Comparison of ENCODE assay signal across 8 cellular contexts in the genomic region with DNA sequence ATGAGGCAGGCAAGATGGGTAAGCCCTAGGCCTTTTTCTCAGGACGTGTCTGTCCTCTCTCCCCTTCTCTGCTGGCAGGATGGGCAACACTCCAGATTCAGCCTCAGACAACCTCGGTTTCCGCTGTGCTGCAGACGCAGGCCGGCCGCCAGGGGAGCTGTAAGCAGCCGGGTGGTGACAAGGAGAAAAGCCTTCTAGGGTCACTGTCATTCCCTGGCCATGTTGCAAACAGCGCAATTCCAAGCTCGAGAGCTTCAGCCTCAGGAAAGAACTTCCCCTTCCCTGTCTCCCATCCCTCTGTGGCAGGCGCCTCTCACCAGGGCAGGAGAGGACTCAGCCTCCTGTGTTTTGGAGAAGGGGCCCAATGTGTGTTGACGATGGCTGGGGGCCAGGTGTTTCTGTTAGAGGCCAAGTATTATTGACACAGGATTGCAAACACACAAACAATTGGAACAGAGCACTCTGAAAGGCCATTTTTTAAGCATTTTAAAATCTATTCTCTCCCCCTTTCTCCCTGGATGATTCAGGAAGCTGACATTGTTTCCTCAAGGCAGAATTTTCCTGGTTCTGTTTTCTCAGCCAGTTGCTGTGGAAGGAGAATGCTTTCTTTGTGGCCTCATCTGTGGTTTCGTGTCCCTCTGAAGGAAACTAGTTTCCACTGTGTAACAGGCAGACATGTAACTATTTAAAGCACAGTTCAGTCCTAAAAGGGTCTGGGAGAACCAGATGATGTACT. TPM values are rescaled to one million over a fixed set of nuclear protein-coding genes. Genes with fewer than 3 reads are reported as not detected.
A peak's percentile ranks its signal among the peaks of the same experiment; 100 is the strongest.
DNase-seq lines count a peak whose midpoint lies in the region; ATAC-seq lines count a peak whose summit lies in the region.

No MANE protein-coding gene starts in this region.

- peaks cover 10% of the 10 kb centered on the region for H3K36me3 ChIP-seq in MG63

- peak; percentile 59 for DNase-seq in MG63
- peak in 53 of 56 donors; percentile 18 to 84 (median 69) for DNase-seq in amygdala (lab: John Stamatoyannopoulos, UW)
- DNase-seq in hepatic stellate cell (ENCODE audit: low spot score), result peak; percentile 82
- peak; percentile 86 for DNase-seq in superior temporal gyrus (ENCODE audit: extremely low spot score)
- no peak for DNase-seq in activated CD4-positive, alpha-beta T cell treated with anti-CD3 and anti-CD28 coated beads for 48 hours
- DNase-seq in stimulated activated naive CD4-positive, alpha-beta T cell treated with Interleukin-2 at 50 U/mL for 16 hours (lab: John Stamatoyannopoulos, UW), result no peak

- H3K27me3 ChIP-seq in MG63, result no peaks in the 10 kb centered on the region

- ATAC-seq in GM19452 (IDR thresholded peaks at IDR 0.05; ENCODE audit: unreplicated experiment) (no peak), HG02610 (IDR thresholded peaks at IDR 0.05; ENCODE audit: unreplicated experiment) (no peak)

- no peaks in the 10 kb centered on the region for H3K9me3 ChIP-seq in MG63

- H3K4me3 ChIP-seq in MG63, result no peak overlapping the region

RNA-seq across cellular contexts. Expression of gene PHKG1, which starts 13.1 kb away (rescaled TPM):
- total RNA-seq in MG63 (2014; rRNA removed; shearing (Covaris generic); ENCODE audit: low replicate concordance), result 5.5 TPM in 1 of 2 replicates, not detected in the other

RNA-seq across cellular contexts. Expression of gene SUMF2, which starts 15.5 kb away (rescaled TPM):
- total RNA-seq in MG63 (2014; rRNA removed; shearing (Covaris generic); ENCODE audit: low replicate concordance), result 99.8 and 154 TPM in 2 replicates

RNA-seq across cellular contexts. Expression of gene CHCHD2, which starts 26.7 kb away (rescaled TPM):
- total RNA-seq in MG63 (2014; rRNA removed; shearing (Covaris generic); ENCODE audit: low replicate concordance), result 797 and 882 TPM in 2 replicates

RNA-seq across cellular contexts. Expression of gene CCT6A, which starts 28.1 kb away (rescaled TPM):
- 421 and 698 TPM in 2 replicates for total RNA-seq in MG63 (2014; rRNA removed; shearing (Covaris generic); ENCODE audit: low replicate concordance)

RNA-seq across cellular contexts. Expression of gene PSPH, which starts 28.4 kb away (rescaled TPM):
- 51.9 and 125 TPM in 2 replicates for total RNA-seq in MG63 (2014; rRNA removed; shearing (Covaris generic); ENCODE audit: low replicate concordance)

Comparison
In these comparisons a context has a peak if more than half of its experiments do, and no peak if none do; other contexts are left out.
1. DNase-seq: peak in MG63 (single experiment), amygdala (53 of 56), hepatic stellate cell (single experiment) and superior temporal gyrus (single experiment); none in activated CD4-positive, alpha-beta T cell treated with anti-CD3 and anti-CD28 coated beads for 48 hours (single experiment) and stimulated activated naive CD4-positive, alpha-beta T cell treated with Interleukin-2 at 50 U/mL for 16 hours (single experiment).